In the genomic region with DNA sequence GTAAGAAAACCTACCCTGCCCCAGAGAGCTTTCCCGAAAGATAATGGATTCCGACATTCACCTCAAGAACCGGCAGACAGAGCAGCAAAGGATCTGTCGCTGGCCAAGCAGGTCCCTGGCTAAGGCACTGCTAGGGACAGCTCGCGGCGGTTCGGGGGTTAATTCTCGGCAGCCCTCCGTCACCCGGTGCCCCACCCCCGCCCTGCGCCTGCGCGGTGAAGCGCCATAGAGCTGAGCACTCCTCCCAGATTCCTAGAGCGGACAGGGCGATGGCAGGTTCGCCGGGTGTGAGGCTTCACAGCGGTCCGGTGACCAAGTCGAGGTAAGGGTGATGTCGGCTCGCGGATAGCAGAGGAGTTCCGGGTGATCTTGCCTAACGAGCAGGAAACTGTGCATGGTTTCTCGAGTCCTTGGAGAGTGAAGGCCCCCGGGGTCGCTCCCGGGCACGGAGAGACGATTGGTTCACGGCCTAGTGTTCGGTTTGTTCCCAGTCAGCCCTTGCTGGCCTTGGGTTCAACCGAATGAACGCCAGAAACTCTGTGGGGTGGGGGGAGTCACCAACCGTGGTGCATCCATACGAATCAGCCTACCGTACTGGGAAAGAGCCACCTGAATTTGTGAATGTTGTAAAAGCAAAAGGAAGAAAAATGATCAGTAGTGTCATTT, we compare ENCODE assay signal across 1 cellular context.
TF ChIP-seq lines count a peak whose summit lies in the region.

A gene (minus strand): TSS at position 160 of the 666 bp plus-strand sequence. CDS start 25,877 bp downstream, outside the sequence.

TF ChIP-seq in HepG2, 621 proteins besides CTCF, POLR2A, EP300 and RAD21 (continued from another document and continues in another):
- TF ChIP-seq, protein P1, sequence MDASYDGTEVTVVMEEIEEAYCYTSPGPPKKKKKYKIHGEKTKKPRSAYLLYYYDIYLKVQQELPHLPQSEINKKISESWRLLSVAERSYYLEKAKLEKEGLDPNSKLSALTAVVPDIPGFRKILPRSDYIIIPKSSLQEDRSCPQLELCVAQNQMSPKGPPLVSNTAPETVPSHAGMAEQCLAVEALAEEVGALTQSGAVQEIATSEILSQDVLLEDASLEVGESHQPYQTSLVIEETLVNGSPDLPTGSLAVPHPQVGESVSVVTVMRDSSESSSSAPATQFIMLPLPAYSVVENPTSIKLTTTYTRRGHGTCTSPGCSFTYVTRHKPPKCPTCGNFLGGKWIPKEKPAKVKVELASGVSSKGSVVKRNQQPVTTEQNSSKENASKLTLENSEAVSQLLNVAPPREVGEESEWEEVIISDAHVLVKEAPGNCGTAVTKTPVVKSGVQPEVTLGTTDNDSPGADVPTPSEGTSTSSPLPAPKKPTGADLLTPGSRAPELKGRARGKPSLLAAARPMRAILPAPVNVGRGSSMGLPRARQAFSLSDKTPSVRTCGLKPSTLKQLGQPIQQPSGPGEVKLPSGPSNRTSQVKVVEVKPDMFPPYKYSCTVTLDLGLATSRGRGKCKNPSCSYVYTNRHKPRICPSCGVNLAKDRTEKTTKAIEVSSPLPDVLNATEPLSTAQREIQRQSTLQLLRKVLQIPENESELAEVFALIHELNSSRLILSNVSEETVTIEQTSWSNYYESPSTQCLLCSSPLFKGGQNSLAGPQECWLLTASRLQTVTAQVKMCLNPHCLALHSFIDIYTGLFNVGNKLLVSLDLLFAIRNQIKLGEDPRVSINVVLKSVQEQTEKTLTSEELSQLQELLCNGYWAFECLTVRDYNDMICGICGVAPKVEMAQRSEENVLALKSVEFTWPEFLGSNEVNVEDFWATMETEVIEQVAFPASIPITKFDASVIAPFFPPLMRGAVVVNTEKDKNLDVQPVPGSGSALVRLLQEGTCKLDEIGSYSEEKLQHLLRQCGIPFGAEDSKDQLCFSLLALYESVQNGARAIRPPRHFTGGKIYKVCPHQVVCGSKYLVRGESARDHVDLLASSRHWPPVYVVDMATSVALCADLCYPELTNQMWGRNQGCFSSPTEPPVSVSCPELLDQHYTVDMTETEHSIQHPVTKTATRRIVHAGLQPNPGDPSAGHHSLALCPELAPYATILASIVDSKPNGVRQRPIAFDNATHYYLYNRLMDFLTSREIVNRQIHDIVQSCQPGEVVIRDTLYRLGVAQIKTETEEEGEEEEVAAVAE (CRISPR knock-in tag; IDR thresholded peaks at IDR 0.05; ENCODE audit: borderline replicate concordance) = peak; percentile 44; the same call in 1 of the 2 replicates
- TF ChIP-seq KDM5B (CRISPR knock-in tag; IDR thresholded peaks at IDR 0.05; ENCODE audit: borderline replicate concordance) = peak; percentile 98; the same call in 1 of the 2 replicates
- TF ChIP-seq FOXA3 (CRISPR knock-in tag; IDR thresholded peaks at IDR 0.05) = peak; percentile 69
- TF ChIP-seq, protein P2, sequence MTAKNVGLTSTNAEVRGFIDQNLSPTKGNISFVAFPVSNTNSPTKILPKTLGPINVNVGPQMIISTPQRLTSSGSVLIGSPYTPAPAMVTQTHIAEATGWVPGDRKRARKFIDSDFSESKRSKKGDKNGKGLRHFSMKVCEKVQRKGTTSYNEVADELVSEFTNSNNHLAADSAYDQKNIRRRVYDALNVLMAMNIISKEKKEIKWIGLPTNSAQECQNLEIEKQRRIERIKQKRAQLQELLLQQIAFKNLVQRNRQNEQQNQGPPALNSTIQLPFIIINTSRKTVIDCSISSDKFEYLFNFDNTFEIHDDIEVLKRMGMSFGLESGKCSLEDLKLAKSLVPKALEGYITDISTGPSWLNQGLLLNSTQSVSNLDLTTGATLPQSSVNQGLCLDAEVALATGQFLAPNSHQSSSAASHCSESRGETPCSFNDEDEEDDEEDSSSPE (CRISPR knock-in tag; IDR thresholded peaks at IDR 0.05) = 0 out of 2 replicates have a peak, but pooled peaks have one; percentile 36
- no peak for TF ChIP-seq CHD2 (IDR thresholded peaks at IDR 0.05; ENCODE audit: low read depth, low read length)
- TF ChIP-seq ZNF205 (CRISPR knock-in tag; IDR thresholded peaks at IDR 0.05) = 0 out of 2 replicates have a peak, but pooled peaks have one; percentile 71
- TF ChIP-seq ZBTB7B (CRISPR knock-in tag; IDR thresholded peaks at IDR 0.05) = no peak
- peak; percentile 76; the same call in 1 of the 2 replicates for TF ChIP-seq ZNF546 (CRISPR knock-in tag; conservative IDR thresholded peaks at IDR 0.05)
- TF ChIP-seq U2AF2 (IDR thresholded peaks at IDR 0.05; ENCODE audit: low read depth, low read length) = no peak
- TF ChIP-seq ZNF143 (CRISPR knock-in tag; IDR thresholded peaks at IDR 0.05) = peak; percentile 74
- TF ChIP-seq, protein P3, sequence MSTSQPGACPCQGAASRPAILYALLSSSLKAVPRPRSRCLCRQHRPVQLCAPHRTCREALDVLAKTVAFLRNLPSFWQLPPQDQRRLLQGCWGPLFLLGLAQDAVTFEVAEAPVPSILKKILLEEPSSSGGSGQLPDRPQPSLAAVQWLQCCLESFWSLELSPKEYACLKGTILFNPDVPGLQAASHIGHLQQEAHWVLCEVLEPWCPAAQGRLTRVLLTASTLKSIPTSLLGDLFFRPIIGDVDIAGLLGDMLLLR (CRISPR knock-in tag; IDR thresholded peaks at IDR 0.05) = peak; percentile 95
- TF ChIP-seq, protein P4, sequence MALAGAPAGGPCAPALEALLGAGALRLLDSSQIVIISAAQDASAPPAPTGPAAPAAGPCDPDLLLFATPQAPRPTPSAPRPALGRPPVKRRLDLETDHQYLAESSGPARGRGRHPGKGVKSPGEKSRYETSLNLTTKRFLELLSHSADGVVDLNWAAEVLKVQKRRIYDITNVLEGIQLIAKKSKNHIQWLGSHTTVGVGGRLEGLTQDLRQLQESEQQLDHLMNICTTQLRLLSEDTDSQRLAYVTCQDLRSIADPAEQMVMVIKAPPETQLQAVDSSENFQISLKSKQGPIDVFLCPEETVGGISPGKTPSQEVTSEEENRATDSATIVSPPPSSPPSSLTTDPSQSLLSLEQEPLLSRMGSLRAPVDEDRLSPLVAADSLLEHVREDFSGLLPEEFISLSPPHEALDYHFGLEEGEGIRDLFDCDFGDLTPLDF (CRISPR knock-in tag; IDR thresholded peaks at IDR 0.05) = no peak
- TF ChIP-seq TEAD3 (CRISPR knock-in tag; optimal IDR thresholded peaks at IDR 0.05; ENCODE audit: borderline replicate concordance) = peak; percentile 67
- TF ChIP-seq SRY (CRISPR knock-in tag; IDR thresholded peaks at IDR 0.05) = peak; percentile 83; the same call in 1 of the 2 replicates
- TF ChIP-seq MAZ (IDR thresholded peaks at IDR 0.05; ENCODE audit: borderline replicate concordance, low read depth, low read length) = no peak
- peak; percentile 78 for TF ChIP-seq MAZ (CRISPR knock-in tag; IDR thresholded peaks at IDR 0.05; ENCODE audit: low read depth)
- no peak for TF ChIP-seq ZFYVE20 (CRISPR knock-in tag; IDR thresholded peaks at IDR 0.05; ENCODE audit: borderline replicate concordance, low read depth)
- peak; percentile 97 for TF ChIP-seq SPEN (CRISPR knock-in tag; IDR thresholded peaks at IDR 0.05; ENCODE audit: low read depth)
- TF ChIP-seq AKAP8 (CRISPR knock-in tag; IDR thresholded peaks at IDR 0.05) = no peak
- TF ChIP-seq, protein P5, sequence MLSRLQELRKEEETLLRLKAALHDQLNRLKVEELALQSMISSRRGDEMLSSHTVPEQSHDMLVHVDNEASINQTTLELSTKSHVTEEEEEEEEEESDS (CRISPR knock-in tag; IDR thresholded peaks at IDR 0.05; ENCODE audit: borderline replicate concordance) = no peak
- TF ChIP-seq SIN3B (IDR thresholded peaks at IDR 0.05; ENCODE audit: low read length) = peak; percentile 80
- peak; percentile 90 for TF ChIP-seq JUN (CRISPR knock-in tag; IDR thresholded peaks at IDR 0.05)
- no peak for TF ChIP-seq HMGA1 (CRISPR knock-in tag; conservative IDR thresholded peaks at IDR 0.05)
- TF ChIP-seq, protein P6, sequence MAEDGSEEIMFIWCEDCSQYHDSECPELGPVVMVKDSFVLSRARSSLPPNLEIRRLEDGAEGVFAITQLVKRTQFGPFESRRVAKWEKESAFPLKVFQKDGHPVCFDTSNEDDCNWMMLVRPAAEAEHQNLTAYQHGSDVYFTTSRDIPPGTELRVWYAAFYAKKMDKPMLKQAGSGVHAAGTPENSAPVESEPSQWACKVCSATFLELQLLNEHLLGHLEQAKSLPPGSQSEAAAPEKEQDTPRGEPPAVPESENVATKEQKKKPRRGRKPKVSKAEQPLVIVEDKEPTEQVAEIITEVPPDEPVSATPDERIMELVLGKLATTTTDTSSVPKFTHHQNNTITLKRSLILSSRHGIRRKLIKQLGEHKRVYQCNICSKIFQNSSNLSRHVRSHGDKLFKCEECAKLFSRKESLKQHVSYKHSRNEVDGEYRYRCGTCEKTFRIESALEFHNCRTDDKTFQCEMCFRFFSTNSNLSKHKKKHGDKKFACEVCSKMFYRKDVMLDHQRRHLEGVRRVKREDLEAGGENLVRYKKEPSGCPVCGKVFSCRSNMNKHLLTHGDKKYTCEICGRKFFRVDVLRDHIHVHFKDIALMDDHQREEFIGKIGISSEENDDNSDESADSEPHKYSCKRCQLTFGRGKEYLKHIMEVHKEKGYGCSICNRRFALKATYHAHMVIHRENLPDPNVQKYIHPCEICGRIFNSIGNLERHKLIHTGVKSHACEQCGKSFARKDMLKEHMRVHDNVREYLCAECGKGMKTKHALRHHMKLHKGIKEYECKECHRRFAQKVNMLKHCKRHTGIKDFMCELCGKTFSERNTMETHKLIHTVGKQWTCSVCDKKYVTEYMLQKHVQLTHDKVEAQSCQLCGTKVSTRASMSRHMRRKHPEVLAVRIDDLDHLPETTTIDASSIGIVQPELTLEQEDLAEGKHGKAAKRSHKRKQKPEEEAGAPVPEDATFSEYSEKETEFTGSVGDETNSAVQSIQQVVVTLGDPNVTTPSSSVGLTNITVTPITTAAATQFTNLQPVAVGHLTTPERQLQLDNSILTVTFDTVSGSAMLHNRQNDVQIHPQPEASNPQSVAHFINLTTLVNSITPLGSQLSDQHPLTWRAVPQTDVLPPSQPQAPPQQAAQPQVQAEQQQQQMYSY (CRISPR knock-in tag; IDR thresholded peaks at IDR 0.05) = peak; percentile 54; the same call in 1 of the 2 replicates
- TF ChIP-seq KLF15 (CRISPR knock-in tag; IDR thresholded peaks at IDR 0.05; ENCODE audit: borderline replicate concordance) = peak; percentile 85; the same call in 1 of the 2 replicates
- TF ChIP-seq FOXK2 (IDR thresholded peaks at IDR 0.05) = no peak
- TF ChIP-seq ETV5 (CRISPR knock-in tag; IDR thresholded peaks at IDR 0.05; ENCODE audit: borderline replicate concordance) = peak; percentile 64
- TF ChIP-seq YY1 (IDR thresholded peaks at IDR 0.05; ENCODE audit: insufficient read depth, insufficient replicate concordance, low read depth, low read length) = peak; percentile 86
- TF ChIP-seq, protein P7, sequence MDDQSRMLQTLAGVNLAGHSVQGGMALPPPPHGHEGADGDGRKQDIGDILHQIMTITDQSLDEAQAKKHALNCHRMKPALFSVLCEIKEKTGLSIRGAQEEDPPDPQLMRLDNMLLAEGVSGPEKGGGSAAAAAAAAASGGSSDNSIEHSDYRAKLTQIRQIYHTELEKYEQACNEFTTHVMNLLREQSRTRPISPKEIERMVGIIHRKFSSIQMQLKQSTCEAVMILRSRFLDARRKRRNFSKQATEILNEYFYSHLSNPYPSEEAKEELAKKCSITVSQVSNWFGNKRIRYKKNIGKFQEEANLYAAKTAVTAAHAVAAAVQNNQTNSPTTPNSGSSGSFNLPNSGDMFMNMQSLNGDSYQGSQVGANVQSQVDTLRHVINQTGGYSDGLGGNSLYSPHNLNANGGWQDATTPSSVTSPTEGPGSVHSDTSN (CRISPR knock-in tag; IDR thresholded peaks at IDR 0.05; ENCODE audit: borderline replicate concordance) = no peak
- TF ChIP-seq, protein P8, sequence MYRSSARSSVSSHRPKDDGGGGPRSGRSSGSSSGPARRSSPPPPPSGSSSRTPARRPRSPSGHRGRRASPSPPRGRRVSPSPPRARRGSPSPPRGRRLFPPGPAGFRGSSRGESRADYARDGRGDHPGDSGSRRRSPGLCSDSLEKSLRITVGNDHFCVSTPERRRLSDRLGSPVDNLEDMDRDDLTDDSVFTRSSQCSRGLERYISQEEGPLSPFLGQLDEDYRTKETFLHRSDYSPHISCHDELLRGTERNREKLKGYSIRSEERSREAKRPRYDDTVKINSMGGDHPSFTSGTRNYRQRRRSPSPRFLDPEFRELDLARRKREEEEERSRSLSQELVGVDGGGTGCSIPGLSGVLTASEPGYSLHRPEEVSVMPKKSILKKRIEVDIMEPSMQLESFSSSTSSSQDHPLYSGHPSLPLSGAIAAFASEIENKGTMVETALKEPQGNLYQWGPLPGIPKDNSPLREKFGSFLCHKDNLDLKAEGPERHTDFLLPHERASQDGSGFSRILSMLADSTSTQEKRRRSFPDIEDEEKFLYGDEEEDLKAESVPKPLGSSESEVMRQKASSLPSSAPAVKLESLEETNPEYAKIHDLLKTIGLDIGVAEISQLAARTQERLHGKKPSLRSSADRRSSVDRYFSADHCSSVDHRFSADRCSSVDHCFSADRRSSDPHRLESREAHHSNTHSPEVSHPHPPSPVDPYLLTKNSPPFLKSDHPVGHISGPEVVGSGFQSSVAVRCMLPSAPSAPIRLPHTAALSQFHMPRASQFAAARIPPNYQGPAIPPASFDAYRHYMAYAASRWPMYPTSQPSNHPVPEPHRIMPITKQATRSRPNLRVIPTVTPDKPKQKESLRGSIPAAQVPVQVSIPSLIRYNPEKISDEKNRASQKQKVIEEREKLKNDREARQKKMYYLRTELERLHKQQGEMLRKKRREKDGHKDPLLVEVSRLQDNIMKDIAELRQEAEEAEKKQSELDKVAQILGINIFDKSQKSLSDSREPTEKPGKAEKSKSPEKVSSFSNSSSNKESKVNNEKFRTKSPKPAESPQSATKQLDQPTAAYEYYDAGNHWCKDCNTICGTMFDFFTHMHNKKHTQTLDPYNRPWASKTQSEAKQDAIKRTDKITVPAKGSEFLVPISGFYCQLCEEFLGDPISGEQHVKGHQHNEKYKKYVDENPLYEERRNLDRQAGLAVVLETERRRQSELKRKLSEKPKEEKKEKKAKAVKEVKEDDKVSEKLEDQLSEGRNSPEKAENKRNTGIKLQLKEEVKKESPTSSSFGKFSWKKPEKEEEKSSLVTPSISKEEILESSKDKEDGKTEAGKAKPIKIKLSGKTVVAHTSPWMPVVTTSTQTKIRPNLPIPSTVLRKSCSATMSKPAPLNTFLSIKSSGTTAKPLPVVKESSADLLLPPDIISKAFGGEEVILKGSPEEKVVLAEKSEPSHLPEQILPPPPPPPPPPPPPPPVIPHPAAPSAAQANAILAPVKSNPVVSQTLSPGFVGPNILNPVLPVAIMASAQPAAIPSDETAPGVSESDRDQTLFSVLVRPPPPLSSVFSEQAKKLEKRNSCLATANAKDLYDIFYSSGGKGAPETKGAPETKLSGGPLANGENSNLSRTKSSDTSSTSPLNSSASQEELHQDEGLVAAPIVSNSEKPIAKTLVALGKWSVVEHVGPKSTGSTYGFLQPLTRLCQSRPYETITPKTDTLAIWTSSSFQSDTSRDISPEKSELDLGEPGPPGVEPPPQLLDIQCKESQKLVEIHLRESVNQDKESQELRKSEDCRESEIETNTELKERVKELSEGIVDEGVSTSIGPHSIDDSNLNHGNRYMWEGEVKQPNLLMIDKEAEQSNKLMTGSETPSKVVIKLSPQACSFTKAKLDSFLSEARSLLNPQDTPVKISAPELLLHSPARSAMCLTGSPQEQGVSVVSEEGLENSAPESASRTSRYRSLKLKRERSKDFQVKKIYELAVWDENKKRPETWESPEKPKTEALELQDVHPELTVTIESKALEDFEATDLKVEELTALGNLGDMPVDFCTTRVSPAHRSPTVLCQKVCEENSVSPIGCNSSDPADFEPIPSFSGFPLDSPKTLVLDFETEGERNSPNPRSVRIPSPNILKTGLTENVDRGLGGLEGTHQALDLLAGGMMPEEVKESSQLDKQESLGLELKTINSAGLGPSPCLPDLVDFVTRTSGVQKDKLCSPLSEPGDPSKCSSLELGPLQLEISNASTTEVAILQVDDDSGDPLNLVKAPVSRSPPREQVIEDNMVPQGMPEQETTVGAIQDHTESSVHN (CRISPR knock-in tag; IDR thresholded peaks at IDR 0.05) = no peak
- TF ChIP-seq ASH2L (IDR thresholded peaks at IDR 0.05; ENCODE audit: insufficient read length, low read depth, low read length) = peak; percentile 97
